1 cellular context compared by ENCODE assay signal in the genomic region with DNA sequence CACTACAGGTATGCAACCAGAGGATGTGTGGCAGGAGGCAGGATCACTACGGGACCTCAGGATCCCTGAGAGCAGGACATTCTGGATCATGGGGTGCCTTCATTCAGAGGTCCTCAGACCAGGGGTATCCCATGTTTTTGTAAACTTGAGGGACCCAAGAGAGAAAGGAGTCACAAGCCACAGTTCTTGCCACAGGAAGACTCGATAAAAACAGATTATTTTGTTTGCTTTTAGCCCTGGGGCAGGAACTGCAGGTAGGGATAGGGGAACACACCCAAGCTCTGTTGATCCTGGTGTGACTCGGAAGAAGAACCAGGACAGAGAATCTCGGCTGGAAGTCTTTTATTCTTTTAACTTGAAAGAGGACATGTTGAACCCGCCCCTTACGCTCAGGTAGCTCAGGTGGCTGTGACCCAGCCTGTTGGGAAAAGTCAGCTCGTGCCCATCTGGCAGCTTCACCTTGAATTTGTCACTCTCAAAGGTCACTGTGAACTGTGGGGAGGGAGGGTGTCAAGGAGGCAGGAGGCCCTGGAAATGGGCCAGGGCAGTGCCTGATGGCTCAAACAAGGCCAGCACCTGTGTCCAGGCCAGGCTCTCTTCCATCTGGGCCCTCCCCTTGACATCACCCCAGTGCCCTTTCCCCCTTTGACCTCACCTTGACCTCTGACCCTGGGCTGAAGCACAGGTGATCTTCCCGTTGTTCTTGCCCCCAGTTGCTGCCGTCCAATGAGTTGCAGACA.
TF ChIP-seq lines count a peak whose summit lies in the region.

No MANE protein-coding gene starts in this region.

TF ChIP-seq in HepG2, 621 proteins besides CTCF, POLR2A, EP300 and RAD21 (continued from another document and continues in another):
- peak; percentile 86 for TF ChIP-seq AGO2 (optimal IDR thresholded peaks at IDR 0.05; ENCODE audit: low read depth, low read length)
- no peak for TF ChIP-seq MAFK (conservative IDR thresholded peaks at IDR 0.05 in 1 of 2, IDR thresholded peaks at IDR 0.05 in 1 of 2; ENCODE audit: low read length in 2 of 2)
- TF ChIP-seq ZNF660 (CRISPR knock-in tag; IDR thresholded peaks at IDR 0.05; ENCODE audit: borderline replicate concordance, low read depth): no peak
- TF ChIP-seq HMG20B (CRISPR knock-in tag; conservative IDR thresholded peaks at IDR 0.05): no peak
- no peak; the same call in 1 of the 2 replicates for TF ChIP-seq FOXK1 (CRISPR knock-in tag; IDR thresholded peaks at IDR 0.05; ENCODE audit: borderline replicate concordance, low read depth)
- TF ChIP-seq ZFP82 (CRISPR knock-in tag; IDR thresholded peaks at IDR 0.05; ENCODE audit: borderline replicate concordance): no peak
- TF ChIP-seq RFX1 (IDR thresholded peaks at IDR 0.05): no peak
- TF ChIP-seq ZNF546 (CRISPR knock-in tag; conservative IDR thresholded peaks at IDR 0.05): no peak
- TF ChIP-seq ZNF484 (CRISPR knock-in tag; IDR thresholded peaks at IDR 0.05; ENCODE audit: borderline replicate concordance, low read depth): no peak
- no peak for TF ChIP-seq ZNF20 (CRISPR knock-in tag; IDR thresholded peaks at IDR 0.05)
- TF ChIP-seq IKZF4 (CRISPR knock-in tag; IDR thresholded peaks at IDR 0.05; ENCODE audit: borderline replicate concordance, low read depth, not compliant biosample characterization): no peak
- TF ChIP-seq HDAC2 (CRISPR knock-in tag; IDR thresholded peaks at IDR 0.05): no peak
- no peak for TF ChIP-seq ZNF792 (CRISPR knock-in tag; IDR thresholded peaks at IDR 0.05)
- TF ChIP-seq ZNF235 (CRISPR knock-in tag; IDR thresholded peaks at IDR 0.05; ENCODE audit: borderline replicate concordance): no peak; the same call in 1 of the 2 replicates
- TF ChIP-seq GTF3A (CRISPR knock-in tag; conservative IDR thresholded peaks at IDR 0.05): no peak
- TF ChIP-seq, protein P1, sequence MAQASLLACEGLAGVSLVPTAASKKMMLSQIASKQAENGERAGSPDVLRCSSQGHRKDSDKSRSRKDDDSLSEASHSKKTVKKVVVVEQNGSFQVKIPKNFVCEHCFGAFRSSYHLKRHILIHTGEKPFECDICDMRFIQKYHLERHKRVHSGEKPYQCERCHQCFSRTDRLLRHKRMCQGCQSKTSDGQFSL (CRISPR knock-in tag; IDR thresholded peaks at IDR 0.05): no peak
- 0 out of 2 replicates have a peak, but pooled peaks have one; percentile 60 for TF ChIP-seq ZNF672 (CRISPR knock-in tag; IDR thresholded peaks at IDR 0.05)
- no peak for TF ChIP-seq GZF1 (CRISPR knock-in tag; IDR thresholded peaks at IDR 0.05)
- no peak for TF ChIP-seq PRPF4 (IDR thresholded peaks at IDR 0.05; ENCODE audit: low read depth, low read length, poor library complexity, severe bottlenecking)
- TF ChIP-seq PAX8 (CRISPR knock-in tag; IDR thresholded peaks at IDR 0.05; ENCODE audit: borderline replicate concordance): no peak
- TF ChIP-seq CEBPG (CRISPR knock-in tag; IDR thresholded peaks at IDR 0.05): no peak
- TF ChIP-seq STAT6 (CRISPR knock-in tag; IDR thresholded peaks at IDR 0.05; ENCODE audit: borderline replicate concordance): no peak
- no peak for TF ChIP-seq KAT2B (IDR thresholded peaks at IDR 0.05; ENCODE audit: borderline replicate concordance, low read depth, low read length)
- TF ChIP-seq, protein P2, sequence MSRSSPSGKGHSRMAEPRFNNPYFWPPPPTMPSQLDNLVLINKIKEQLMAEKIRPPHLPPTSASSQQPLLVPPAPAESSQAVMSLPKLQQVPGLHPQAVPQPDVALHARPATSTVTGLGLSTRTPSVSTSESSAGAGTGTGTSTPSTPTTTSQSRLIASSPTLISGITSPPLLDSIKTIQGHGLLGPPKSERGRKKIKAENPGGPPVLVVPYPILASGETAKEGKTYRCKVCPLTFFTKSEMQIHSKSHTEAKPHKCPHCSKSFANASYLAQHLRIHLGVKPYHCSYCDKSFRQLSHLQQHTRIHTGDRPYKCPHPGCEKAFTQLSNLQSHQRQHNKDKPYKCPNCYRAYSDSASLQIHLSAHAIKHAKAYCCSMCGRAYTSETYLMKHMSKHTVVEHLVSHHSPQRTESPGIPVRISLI (CRISPR knock-in tag; IDR thresholded peaks at IDR 0.05; ENCODE audit: borderline replicate concordance): no peak; the same call in 1 of the 2 replicates
- TF ChIP-seq, protein P3, sequence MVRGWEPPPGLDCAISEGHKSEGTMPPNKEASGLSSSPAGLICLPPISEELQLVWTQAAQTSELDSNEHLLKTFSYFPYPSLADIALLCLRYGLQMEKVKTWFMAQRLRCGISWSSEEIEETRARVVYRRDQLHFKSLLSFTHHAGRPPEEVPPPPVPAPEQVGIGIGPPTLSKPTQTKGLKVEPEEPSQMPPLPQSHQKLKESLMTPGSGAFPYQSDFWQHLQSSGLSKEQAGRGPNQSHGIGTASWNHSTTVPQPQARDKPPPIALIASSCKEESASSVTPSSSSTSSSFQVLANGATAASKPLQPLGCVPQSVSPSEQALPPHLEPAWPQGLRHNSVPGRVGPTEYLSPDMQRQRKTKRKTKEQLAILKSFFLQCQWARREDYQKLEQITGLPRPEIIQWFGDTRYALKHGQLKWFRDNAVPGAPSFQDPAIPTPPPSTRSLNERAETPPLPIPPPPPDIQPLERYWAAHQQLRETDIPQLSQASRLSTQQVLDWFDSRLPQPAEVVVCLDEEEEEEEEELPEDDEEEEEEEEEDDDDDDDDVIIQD (CRISPR knock-in tag; IDR thresholded peaks at IDR 0.05; ENCODE audit: low read depth): no peak
- TF ChIP-seq, protein P4, sequence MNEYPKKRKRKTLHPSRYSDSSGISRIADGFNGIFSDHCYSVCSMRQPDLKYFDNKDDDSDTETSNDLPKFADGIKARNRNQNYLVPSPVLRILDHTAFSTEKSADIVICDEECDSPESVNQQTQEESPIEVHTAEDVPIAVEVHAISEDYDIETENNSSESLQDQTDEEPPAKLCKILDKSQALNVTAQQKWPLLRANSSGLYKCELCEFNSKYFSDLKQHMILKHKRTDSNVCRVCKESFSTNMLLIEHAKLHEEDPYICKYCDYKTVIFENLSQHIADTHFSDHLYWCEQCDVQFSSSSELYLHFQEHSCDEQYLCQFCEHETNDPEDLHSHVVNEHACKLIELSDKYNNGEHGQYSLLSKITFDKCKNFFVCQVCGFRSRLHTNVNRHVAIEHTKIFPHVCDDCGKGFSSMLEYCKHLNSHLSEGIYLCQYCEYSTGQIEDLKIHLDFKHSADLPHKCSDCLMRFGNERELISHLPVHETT (CRISPR knock-in tag; conservative IDR thresholded peaks at IDR 0.05): no peak
- 0 out of 2 replicates have a peak, but pooled peaks have one; percentile 55 for TF ChIP-seq ELF4 (CRISPR knock-in tag; IDR thresholded peaks at IDR 0.05; ENCODE audit: borderline replicate concordance)
- peak; percentile 22; the same call in 1 of the 2 replicates for TF ChIP-seq ISL2 (CRISPR knock-in tag; IDR thresholded peaks at IDR 0.05)
- no peak for TF ChIP-seq DRAP1 (CRISPR knock-in tag; IDR thresholded peaks at IDR 0.05)
- no peak for TF ChIP-seq ZNF547 (CRISPR knock-in tag; IDR thresholded peaks at IDR 0.05)
- TF ChIP-seq, protein P5, sequence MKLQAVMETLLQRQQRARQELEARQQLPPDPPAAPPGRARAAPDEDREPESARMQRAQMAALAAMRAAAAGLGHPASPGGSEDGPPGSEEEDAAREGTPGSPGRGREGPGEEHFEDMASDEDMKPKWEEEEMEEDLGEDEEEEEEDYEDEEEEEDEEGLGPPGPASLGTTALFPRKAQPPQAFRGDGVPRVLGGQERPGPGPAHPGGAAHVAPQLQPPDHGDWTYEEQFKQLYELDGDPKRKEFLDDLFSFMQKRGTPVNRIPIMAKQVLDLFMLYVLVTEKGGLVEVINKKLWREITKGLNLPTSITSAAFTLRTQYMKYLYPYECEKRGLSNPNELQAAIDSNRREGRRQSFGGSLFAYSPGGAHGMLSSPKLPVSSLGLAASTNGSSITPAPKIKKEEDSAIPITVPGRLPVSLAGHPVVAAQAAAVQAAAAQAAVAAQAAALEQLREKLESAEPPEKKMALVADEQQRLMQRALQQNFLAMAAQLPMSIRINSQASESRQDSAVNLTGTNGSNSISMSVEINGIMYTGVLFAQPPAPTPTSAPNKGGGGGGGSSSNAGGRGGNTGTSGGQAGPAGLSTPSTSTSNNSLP (IDR thresholded peaks at IDR 0.05; ENCODE audit: low read depth, low read length): no peak
- TF ChIP-seq, protein P6, sequence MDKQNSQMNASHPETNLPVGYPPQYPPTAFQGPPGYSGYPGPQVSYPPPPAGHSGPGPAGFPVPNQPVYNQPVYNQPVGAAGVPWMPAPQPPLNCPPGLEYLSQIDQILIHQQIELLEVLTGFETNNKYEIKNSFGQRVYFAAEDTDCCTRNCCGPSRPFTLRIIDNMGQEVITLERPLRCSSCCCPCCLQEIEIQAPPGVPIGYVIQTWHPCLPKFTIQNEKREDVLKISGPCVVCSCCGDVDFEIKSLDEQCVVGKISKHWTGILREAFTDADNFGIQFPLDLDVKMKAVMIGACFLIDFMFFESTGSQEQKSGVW (CRISPR knock-in tag; IDR thresholded peaks at IDR 0.05; ENCODE audit: borderline replicate concordance): no peak
- no peak for TF ChIP-seq ZNF607 (CRISPR knock-in tag; IDR thresholded peaks at IDR 0.05; ENCODE audit: borderline replicate concordance)
- TF ChIP-seq NFE2L2 (IDR thresholded peaks at IDR 0.05; ENCODE audit: low read length): no peak
- TF ChIP-seq, protein P7, sequence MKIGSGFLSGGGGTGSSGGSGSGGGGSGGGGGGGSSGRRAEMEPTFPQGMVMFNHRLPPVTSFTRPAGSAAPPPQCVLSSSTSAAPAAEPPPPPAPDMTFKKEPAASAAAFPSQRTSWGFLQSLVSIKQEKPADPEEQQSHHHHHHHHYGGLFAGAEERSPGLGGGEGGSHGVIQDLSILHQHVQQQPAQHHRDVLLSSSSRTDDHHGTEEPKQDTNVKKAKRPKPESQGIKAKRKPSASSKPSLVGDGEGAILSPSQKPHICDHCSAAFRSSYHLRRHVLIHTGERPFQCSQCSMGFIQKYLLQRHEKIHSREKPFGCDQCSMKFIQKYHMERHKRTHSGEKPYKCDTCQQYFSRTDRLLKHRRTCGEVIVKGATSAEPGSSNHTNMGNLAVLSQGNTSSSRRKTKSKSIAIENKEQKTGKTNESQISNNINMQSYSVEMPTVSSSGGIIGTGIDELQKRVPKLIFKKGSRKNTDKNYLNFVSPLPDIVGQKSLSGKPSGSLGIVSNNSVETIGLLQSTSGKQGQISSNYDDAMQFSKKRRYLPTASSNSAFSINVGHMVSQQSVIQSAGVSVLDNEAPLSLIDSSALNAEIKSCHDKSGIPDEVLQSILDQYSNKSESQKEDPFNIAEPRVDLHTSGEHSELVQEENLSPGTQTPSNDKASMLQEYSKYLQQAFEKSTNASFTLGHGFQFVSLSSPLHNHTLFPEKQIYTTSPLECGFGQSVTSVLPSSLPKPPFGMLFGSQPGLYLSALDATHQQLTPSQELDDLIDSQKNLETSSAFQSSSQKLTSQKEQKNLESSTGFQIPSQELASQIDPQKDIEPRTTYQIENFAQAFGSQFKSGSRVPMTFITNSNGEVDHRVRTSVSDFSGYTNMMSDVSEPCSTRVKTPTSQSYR (CRISPR knock-in tag; IDR thresholded peaks at IDR 0.05; ENCODE audit: borderline replicate concordance): no peak
- no peak for TF ChIP-seq ZNF646 (CRISPR knock-in tag; IDR thresholded peaks at IDR 0.05)
